Comparison of ENCODE assay signal across 8 cellular contexts in the genomic region with DNA sequence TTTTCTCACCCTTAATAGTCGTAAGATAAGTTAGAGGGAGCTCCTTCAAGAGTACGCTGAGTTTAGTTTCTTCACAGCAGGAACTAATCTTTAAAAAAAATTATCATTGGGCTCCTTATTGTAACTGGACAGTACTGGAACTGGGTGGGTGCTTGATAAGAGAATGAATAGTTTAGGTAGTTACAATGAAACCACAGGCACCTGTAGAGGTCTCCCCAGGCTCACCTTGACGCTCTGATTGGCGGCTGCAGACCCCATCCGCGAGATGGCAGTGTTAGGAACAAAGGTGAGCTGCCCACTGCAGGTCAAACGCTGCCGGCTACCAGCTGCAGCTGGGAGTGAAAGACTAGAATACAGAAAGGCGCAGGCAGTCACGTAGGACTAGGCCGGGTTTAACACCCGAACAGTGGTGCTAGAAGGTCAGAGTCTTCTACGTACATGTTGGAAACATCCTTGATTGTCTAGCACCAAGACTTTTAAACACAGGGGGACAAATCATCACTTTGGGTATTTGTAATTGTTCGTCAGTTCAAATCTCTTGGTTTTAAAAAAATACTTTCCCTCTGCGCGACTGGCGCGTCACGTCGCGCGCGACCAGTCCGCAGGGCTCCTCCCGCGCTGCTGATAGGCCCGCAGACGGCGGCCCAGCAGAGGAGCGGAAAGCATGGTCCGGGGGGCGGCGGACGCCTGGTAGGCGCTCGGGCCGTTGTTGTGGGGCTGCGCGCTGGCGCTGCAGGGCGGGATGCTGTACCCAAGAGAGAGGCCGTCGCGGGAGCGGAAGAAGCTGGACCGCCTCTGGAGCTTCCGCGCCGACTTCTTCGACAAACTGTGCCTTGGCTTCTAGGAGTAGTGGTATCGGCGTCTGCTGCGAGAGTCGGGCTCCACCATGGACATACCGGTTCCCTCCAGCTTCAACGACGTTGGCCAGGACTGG. TPM values are rescaled to one million over a fixed set of nuclear protein-coding genes. Genes with fewer than 3 reads are reported as not detected.
DNase-seq lines count a peak whose midpoint lies in the region; ATAC-seq, FAIRE-seq and TF ChIP-seq lines count a peak whose summit lies in the region.

No MANE protein-coding gene starts in this region.

- H2AFZ ChIP-seq in PC-9 (peak overlapping the region; percentile 78), neuronal stem cell (ENCODE audit: low read length) (no peak overlapping the region)

- H4K20me1 ChIP-seq in PC-9 (ENCODE audit: insufficient read depth) = no peaks in the 10 kb centered on the region

- peaks cover 4% of the 10 kb centered on the region for H3K36me3 Mint-ChIP-seq in CD4-positive, CD25-positive, alpha-beta regulatory T cell

- POLR2A ChIA-PET in PC-9 (lab: Charles Lee; ENCODE audit: unreplicated experiment) = interaction anchor here (0.6 kb wide), 3 partner anchors 36 to 1213 kb away, joined by 3 to 13 read pairs (median 4); no protein-coding TSS in a partner anchor

- H3K27me3 ChIP-seq in CD4-positive, CD25-positive, alpha-beta regulatory T cell (ENCODE audit: control insufficient read depth, insufficient read depth, low read length) = no peaks in the 10 kb centered on the region
- H3K27me3 ChIP-seq in PC-9 (ENCODE audit: insufficient read depth, low read depth) (no peaks in the 10 kb centered on the region), neuronal stem cell (ENCODE audit: control insufficient read depth in 3 of 3, insufficient read depth in 3 of 3, low read depth in 1 of 3, low read length in 3 of 3) (no peaks in the 10 kb centered on the region)

- H3K4me3 ChIP-seq in CD4-positive, CD25-positive, alpha-beta regulatory T cell (ENCODE audit: low read depth, low read length) = peak overlapping the region; percentile 94
- H3K4me3 ChIP-seq in PC-9 (peak overlapping the region; percentile 50; the same call in 1 of the 2 replicates), neuronal stem cell (ENCODE audit: low read length in 2 of 2) (peak overlapping the region in 1 of 2 donors; percentile 9)

- H3K36me3 ChIP-seq in CD4-positive, CD25-positive, alpha-beta regulatory T cell (ENCODE audit: control insufficient read depth, insufficient read depth, low read length) = peaks cover 2% of the 10 kb centered on the region
- H3K36me3 ChIP-seq in PC-9 (ENCODE audit: low read depth) (no peaks in the 10 kb centered on the region), neuronal stem cell (replicated peaks in 1 of 2; ENCODE audit: control insufficient read depth in 2 of 2, insufficient read depth in 2 of 2, low read length in 2 of 2) (peaks cover 6 to 30% of the 10 kb centered on the region in 2 donors)

- H3K4ac ChIP-seq in neuronal stem cell (ENCODE audit: low read length) = no peak overlapping the region

- peak; percentile 66; the same call in 1 of the 2 replicates for TF ChIP-seq CTCF in PC-9 (conservative IDR thresholded peaks at IDR 0.05)

- H3K4me1 Mint-ChIP-seq in CD4-positive, CD25-positive, alpha-beta regulatory T cell = peaks cover 12 to 36% (median 25%) of the 10 kb centered on the region in 4 donors

- peak; percentile 57 to 88 (median 82) for DNase-seq in CD4-positive, CD25-positive, alpha-beta regulatory T cell
- DNase-seq in PC-9 (peak; percentile 67 to 81), activated gamma-delta T cell treated with Interleukin-2 at 50 U/mL for 16 hours (peak; percentile 65), frontal cortex (ENCODE audit: low spot score in 2 of 2) (peak; percentile 35 to 46), neuronal stem cell (ENCODE audit: low spot score) (no peak), substantia nigra (lab: John Stamatoyannopoulos, UW) (peak in 31 of 49 donors; percentile 2 to 65 (median 24))

- H3K27ac Mint-ChIP-seq in CD4-positive, CD25-positive, alpha-beta regulatory T cell = peak overlapping the region; percentile 67 to 97 (median 91)

- peak overlapping the region; percentile 87 for H3K23ac ChIP-seq in neuronal stem cell (ENCODE audit: low read depth, low read length, poor library complexity)

- intact Hi-C loops in PC-9 (cut with micrococcal nuclease; ENCODE audit: unreplicated experiment) = loop anchor here (1.0 to 10.0 kb wide), 4 partner anchors 350 to 584 kb away; no protein-coding TSS in a partner anchor

- H3K4me1 ChIP-seq in CD4-positive, CD25-positive, alpha-beta regulatory T cell (ENCODE audit: control insufficient read depth, insufficient read depth, low read length, poor library complexity, severe bottlenecking) = peaks cover 9% of the 10 kb centered on the region
- H3K4me1 ChIP-seq in PC-9 (replicated peaks; ENCODE audit: insufficient read depth) = no peaks in the 10 kb centered on the region
- H3K4me1 ChIP-seq in neuronal stem cell (ENCODE audit: control insufficient read depth in 2 of 2, insufficient read depth in 1 of 2, low read depth in 1 of 2, low read length in 2 of 2) = no peaks in the 10 kb centered on the region

- H4K8ac ChIP-seq in neuronal stem cell (ENCODE audit: low read depth, low read length) = no peak overlapping the region

- FAIRE-seq in frontal cortex (lab: Jason Lieb, UNC) = no peak

- no peaks in the 10 kb centered on the region for H3K79me2 ChIP-seq in PC-9 (ENCODE audit: low read depth)

- H3K9ac ChIP-seq in neuronal stem cell (ENCODE audit: low read depth, low read length, poor library complexity) = no peak overlapping the region

- H3K9me3 ChIP-seq in CD4-positive, CD25-positive, alpha-beta regulatory T cell (ENCODE audit: control insufficient read depth in 2 of 2, low read length in 2 of 2) = no peaks in the 10 kb centered on the region
- H3K9me3 ChIP-seq in PC-9 (ENCODE audit: insufficient read depth, low read depth) = no peaks in the 10 kb centered on the region
- peaks cover 0 to 5% of the 10 kb centered on the region in 2 donors for H3K9me3 ChIP-seq in neuronal stem cell (replicated peaks in 1 of 2; ENCODE audit: control insufficient read depth in 2 of 2, insufficient read depth in 1 of 2, low read depth in 1 of 2, low read length in 2 of 2)

- no peak overlapping the region for H4K91ac ChIP-seq in neuronal stem cell (ENCODE audit: low read depth, low read length, poor library complexity)

- CTCF ChIA-PET in PC-9 (lab: Charles Lee) = interaction anchor here (0.6 to 0.8 kb wide), 4 partner anchors 34 to 741 kb away, joined by 3 to 4 read pairs (median 4); no protein-coding TSS in a partner anchor

- peak overlapping the region; percentile 53 for H2BK12ac ChIP-seq in neuronal stem cell (ENCODE audit: low read length)

- no peak overlapping the region for H3K14ac ChIP-seq in neuronal stem cell (ENCODE audit: low read length)

- H3F3A ChIP-seq in PC-9 (ENCODE audit: insufficient read depth, low read depth) = no peaks in the 10 kb centered on the region

- peak overlapping the region; percentile 72 for H3K27ac ChIP-seq in CD4-positive, CD25-positive, alpha-beta regulatory T cell (ENCODE audit: insufficient read depth, low read length, poor library complexity, severe bottlenecking)
- H3K27ac ChIP-seq in PC-9 (no peak overlapping the region), neuronal stem cell (replicated peaks; ENCODE audit: low read length) (no peak overlapping the region), substantia nigra (ENCODE audit: low read depth, low read length, poor library complexity, severe bottlenecking) (peak overlapping the region; percentile 21)

- H3K4me3 Mint-ChIP-seq in CD4-positive, CD25-positive, alpha-beta regulatory T cell = peak overlapping the region; percentile 90 to 96 (median 92)

- no peaks in the 10 kb centered on the region for H3K9me2 ChIP-seq in PC-9 (ENCODE audit: insufficient read depth)

- peak overlapping the region; percentile 58 for H2AK5ac ChIP-seq in neuronal stem cell (ENCODE audit: low read depth, low read length)

- H3K18ac ChIP-seq in neuronal stem cell (ENCODE audit: low read length) = peak overlapping the region; percentile 13

- peaks cover 0 to 4% (median 0%) of the 10 kb centered on the region in 7 donors for H3K9me3 Mint-ChIP-seq in CD4-positive, CD25-positive, alpha-beta regulatory T cell

- peak; percentile 88 for ATAC-seq in CD4-positive, CD25-positive, alpha-beta regulatory T cell (ENCODE audit: low read depth in 2 of 2)
- peak; percentile 78 for ATAC-seq in GM19351 (IDR thresholded peaks at IDR 0.05; ENCODE audit: unreplicated experiment)
- peak; percentile 72 for ATAC-seq in HG03565 (IDR thresholded peaks at IDR 0.05; ENCODE audit: unreplicated experiment)

- BruUV-seq in PC-9 (replicated peaks; lab: Mats Ljungman, UMichigan) = no TSS peak

- H2BK120ac ChIP-seq in neuronal stem cell (ENCODE audit: low read depth, low read length) = peak overlapping the region; percentile 39

- no peak overlapping the region for H2BK5ac ChIP-seq in neuronal stem cell (ENCODE audit: low read length)

- H3K27me3 Mint-ChIP-seq in CD4-positive, CD25-positive, alpha-beta regulatory T cell = no peaks in the 10 kb centered on the region

- H2BK15ac ChIP-seq in neuronal stem cell (ENCODE audit: low read length) = no peak overlapping the region

- no peaks in the 10 kb centered on the region for H3K79me1 ChIP-seq in neuronal stem cell (ENCODE audit: low read depth, low read length)

- WGBS in neuronal stem cell (ENCODE audit: extremely low coverage in 2 of 2, insufficient read length in 2 of 2, insufficient replicate concordance in 1 of 2), 2 donors = no CpG with 5 or more reads among the region's 57 CpGs

- peak overlapping the region; percentile 65 for H3K4me2 ChIP-seq in PC-9
- H3K4me2 ChIP-seq in neuronal stem cell (ENCODE audit: insufficient read depth, low read length, poor library complexity, severe bottlenecking) = no peak overlapping the region

RNA-seq across cellular contexts. Expression of a gene that starts 45.6 kb away (rescaled TPM):
- total RNA-seq in CD4-positive, CD25-positive, alpha-beta regulatory T cell = 57.5 TPM
- 10 to 100 TPM; 22.3 to 28.3 (median 23.9) TPM for polyA plus RNA-seq in CD4-positive, CD25-positive, alpha-beta regulatory T cell
- total RNA-seq in PC-9 (2021) (34.4 and 40.5 TPM in 2 replicates), frontal cortex (60.3 TPM)
- 71.7 TPM for polyA plus RNA-seq in neuronal stem cell (2013, experiment 1 of 2)
- polyA plus RNA-seq in neuronal stem cell (2013, experiment 2 of 2) = 72.7 TPM

Comparison
In these comparisons a context has a peak if more than half of its experiments do, and no peak if none do; other contexts are left out.
1. H3K27ac ChIP-seq: peak in CD4-positive, CD25-positive, alpha-beta regulatory T cell (single experiment) and substantia nigra (single experiment); none in PC-9 (single experiment) and neuronal stem cell (single experiment).
2. Peak in every context shown above with its lines, with median percentiles within 50 percentile points of each other: ATAC-seq.